ENCODE assay signal across 1 cellular context in genomic region chr7:98211676-98212531, GRCh38.
TF ChIP-seq lines count a peak whose summit lies in the region.

No MANE protein-coding gene starts in this region.

TF ChIP-seq in HepG2, 621 proteins besides CTCF, POLR2A, EP300 and RAD21 (continued from another document and continues in another):
- no peak for TF ChIP-seq NR0B2 (CRISPR knock-in tag; IDR thresholded peaks at IDR 0.05)
- TF ChIP-seq BCL6 (CRISPR knock-in tag; IDR thresholded peaks at IDR 0.05) = peak; percentile 97
- peak; percentile 25; the same call in 1 of the 2 replicates for TF ChIP-seq ZNF607 (CRISPR knock-in tag; IDR thresholded peaks at IDR 0.05; ENCODE audit: borderline replicate concordance)
- no peak for TF ChIP-seq ZNF138 (CRISPR knock-in tag; IDR thresholded peaks at IDR 0.05; ENCODE audit: low read depth)
- TF ChIP-seq ISX (CRISPR knock-in tag; conservative IDR thresholded peaks at IDR 0.05) = no peak
- TF ChIP-seq TP53 (CRISPR knock-in tag; conservative IDR thresholded peaks at IDR 0.05) = no peak
- TF ChIP-seq ZNF543 (CRISPR knock-in tag; IDR thresholded peaks at IDR 0.05) = no peak
- no peak for TF ChIP-seq ZNF761 (CRISPR knock-in tag; conservative IDR thresholded peaks at IDR 0.05)
- TF ChIP-seq ZNF468 (CRISPR knock-in tag; IDR thresholded peaks at IDR 0.05) = no peak
- peak; percentile 54; the same call in 1 of the 2 replicates for TF ChIP-seq RNF2 (conservative IDR thresholded peaks at IDR 0.05; ENCODE audit: low read depth)
- TF ChIP-seq ZNF883 (CRISPR knock-in tag; IDR thresholded peaks at IDR 0.05; ENCODE audit: not compliant biosample characterization) = peak; percentile 34
- TF ChIP-seq ZNF142 (CRISPR knock-in tag; IDR thresholded peaks at IDR 0.05) = 0 out of 2 replicates have a peak, but pooled peaks have one; percentile 41
- peak; percentile 73; the same call in 1 of the 2 replicates for TF ChIP-seq RCOR2 (CRISPR knock-in tag; IDR thresholded peaks at IDR 0.05)
- peak; percentile 79 for TF ChIP-seq HNF4A (CRISPR knock-in tag; IDR thresholded peaks at IDR 0.05)
- no peak for TF ChIP-seq KLF11 (CRISPR knock-in tag; IDR thresholded peaks at IDR 0.05)
- no peak for TF ChIP-seq TEF (CRISPR knock-in tag; IDR thresholded peaks at IDR 0.05)
- no peak for TF ChIP-seq PLSCR1 (CRISPR knock-in tag; IDR thresholded peaks at IDR 0.05; ENCODE audit: borderline replicate concordance)
- peak; percentile 72; the same call in 1 of the 2 replicates for TF ChIP-seq ZBTB10 (CRISPR knock-in tag; IDR thresholded peaks at IDR 0.05; ENCODE audit: borderline replicate concordance)
- TF ChIP-seq ZNF276 (CRISPR knock-in tag; IDR thresholded peaks at IDR 0.05; ENCODE audit: low read depth) = no peak
- TF ChIP-seq ZNF563 (CRISPR knock-in tag; IDR thresholded peaks at IDR 0.05) = 0 out of 2 replicates have a peak, but pooled peaks have one; percentile 56
- TF ChIP-seq GFI1 (CRISPR knock-in tag; IDR thresholded peaks at IDR 0.05; ENCODE audit: borderline replicate concordance) = no peak; the same call in 1 of the 2 replicates
- TF ChIP-seq PRDM10 (CRISPR knock-in tag; IDR thresholded peaks at IDR 0.05; ENCODE audit: low read depth) = no peak
- no peak for TF ChIP-seq SIX1 (CRISPR knock-in tag; IDR thresholded peaks at IDR 0.05; ENCODE audit: borderline replicate concordance)
- peak; percentile 89; the same call in 1 of the 2 replicates for TF ChIP-seq MAZ (IDR thresholded peaks at IDR 0.05; ENCODE audit: borderline replicate concordance, low read depth, low read length)
- TF ChIP-seq MAZ (CRISPR knock-in tag; IDR thresholded peaks at IDR 0.05; ENCODE audit: low read depth) = no peak
- TF ChIP-seq RORA (CRISPR knock-in tag; IDR thresholded peaks at IDR 0.05) = no peak
- no peak for TF ChIP-seq ZNF749 (CRISPR knock-in tag; IDR thresholded peaks at IDR 0.05; ENCODE audit: borderline replicate concordance)
- TF ChIP-seq ZFP36 (IDR thresholded peaks at IDR 0.05; ENCODE audit: borderline replicate concordance, low read depth, low read length, partially characterized antibody) = no peak
- peak; percentile 67 for TF ChIP-seq ZFP91 (CRISPR knock-in tag; IDR thresholded peaks at IDR 0.05; ENCODE audit: borderline replicate concordance)
- TF ChIP-seq KAT8 (CRISPR knock-in tag; IDR thresholded peaks at IDR 0.05) = peak; percentile 41; the same call in 1 of the 2 replicates
- TF ChIP-seq DNMT1 (CRISPR knock-in tag; IDR thresholded peaks at IDR 0.05) = no peak
- no peak for TF ChIP-seq HDAC6 (IDR thresholded peaks at IDR 0.05; ENCODE audit: low read depth, low read length)
- no peak for TF ChIP-seq NKX3-1 (CRISPR knock-in tag; IDR thresholded peaks at IDR 0.05)
- no peak; the same call in 1 of the 2 replicates for TF ChIP-seq ERF (CRISPR knock-in tag; IDR thresholded peaks at IDR 0.05)
- peak; percentile 24; the same call in 1 of the 2 replicates for TF ChIP-seq ZNF431 (CRISPR knock-in tag; IDR thresholded peaks at IDR 0.05; ENCODE audit: borderline replicate concordance, low read depth)
- no peak for TF ChIP-seq SMYD3 (CRISPR knock-in tag; IDR thresholded peaks at IDR 0.05)
- no peak for TF ChIP-seq ZNF547 (CRISPR knock-in tag; IDR thresholded peaks at IDR 0.05)
- no peak for TF ChIP-seq NFKBIZ (CRISPR knock-in tag; IDR thresholded peaks at IDR 0.05)
